In genomic region chr22:24552503-24553286, GRCh38 we compare ENCODE assay signal across 8 cellular contexts. TPM values are rescaled to one million over a fixed set of nuclear protein-coding genes. Genes with fewer than 3 reads are reported as not detected.
A peak's percentile ranks its signal among the peaks of the same experiment; 100 is the strongest.
DNase-seq lines count a peak whose midpoint lies in the region; ATAC-seq and TF ChIP-seq lines count a peak whose summit lies in the region.
"Not testable (repeated sequence)": the region's sequence is repeated elsewhere in the genome, so short reads cannot be mapped to it uniquely, and the experiment has no call there.
"Had no signal": no experiment of that assay in that cellular context is flagged by ENCODE, and none has a peak within 500 bp of the region (broad histone marks: within the 10 kb centered on the region; RNA-seq: fewer than 3 reads in every experiment).

No MANE protein-coding gene starts in this region.

- not testable (repeated sequence) for H3K27ac Mint-ChIP-seq in activated T-helper 2 cell treated with anti-CD3 and anti-CD28 coated beads, Interferon-gamma antibody, Interleukin-2, Interleukin-4, amounts not matched to agents 10 μg/mL and 5 μg/mL and 100 μg/mL, durations not matched to agents 14 hours and 24 hours and 36 hours
- H3K27ac Mint-ChIP-seq in progenitor cell of endocrine pancreas, result peak overlapping the region; percentile 81

- H3K36me3 Mint-ChIP-seq in activated T-helper 2 cell treated with anti-CD3 and anti-CD28 coated beads, Interferon-gamma antibody, Interleukin-2, Interleukin-4, amounts not matched to agents 10 μg/mL and 5 μg/mL and 100 μg/mL, durations not matched to agents 14 hours and 24 hours and 36 hours (ENCODE audit: low read depth), result peaks cover 37% of the 10 kb centered on the region
- H3K36me3 Mint-ChIP-seq in progenitor cell of endocrine pancreas (ENCODE audit: insufficient read depth), result not testable (repeated sequence)

- H3K9ac ChIP-seq in DND-41 (ENCODE audit: low read depth, low read length), result peak overlapping the region; percentile 98; the same call in 1 of the 2 replicates
- not testable (repeated sequence) for H3K9ac ChIP-seq in MM.1S (ENCODE audit: low read length)

- ATAC-seq in DND-41 (ENCODE audit: insufficient read depth, low read depth); right lobe of liver: not testable (repeated sequence)

- H3K9me2 ChIP-seq in MM.1S (replicated peaks; ENCODE audit: insufficient read depth, low read length), result not testable (repeated sequence)

- H3K36me3 ChIP-seq in DND-41 (ENCODE audit: insufficient read depth, low read length), result peaks cover 60% of the 10 kb centered on the region
- not testable (repeated sequence) for H3K36me3 ChIP-seq in MM.1S (replicated peaks; ENCODE audit: insufficient read depth, low read length)
- peaks cover 0 to 24% (median 15%) of the 10 kb centered on the region in 4 donors for H3K36me3 ChIP-seq in right lobe of liver

- WGBS in right lobe of liver (ENCODE audit: insufficient coverage, low coverage, low lambda C conversion rate, missing lambda C conversion rate), result 38% methylated on average over 10 of the region's 10 CpGs

- peaks cover 35% of the 10 kb centered on the region for H3K4me1 ChIP-seq in DND-41 (ENCODE audit: insufficient read depth, low read length)
- H3K4me1 ChIP-seq in MM.1S (ENCODE audit: low read length), result peaks cover 20% of the 10 kb centered on the region
- peaks cover 0 to 61% (median 29%) of the 10 kb centered on the region in 4 donors for H3K4me1 ChIP-seq in right lobe of liver

- not testable (repeated sequence) for H3K27me3 ChIP-seq in DND-41 (ENCODE audit: insufficient read depth, low read length, poor library complexity); MM.1S (replicated peaks; ENCODE audit: insufficient read depth, low read length); right lobe of liver

- H3K27ac ChIP-seq in DND-41 (ENCODE audit: low read length), result peak overlapping the region; percentile 91
- not testable (repeated sequence) for H3K27ac ChIP-seq in MM.1S (ENCODE audit: low read length)
- peak overlapping the region; percentile 96 to 99 (median 97) for H3K27ac ChIP-seq in right lobe of liver

- not testable (repeated sequence) for TF ChIP-seq CTCF in DND-41 (IDR thresholded peaks at IDR 0.05; ENCODE audit: borderline replicate concordance, extremely low read depth, low read length, poor library complexity, severe bottlenecking); MM.1S (IDR thresholded peaks at IDR 0.05; ENCODE audit: low read length); epithelial cell of proximal tubule (conservative IDR thresholded peaks at IDR 0.05; ENCODE audit: low read depth, low read length); right lobe of liver (IDR thresholded peaks at IDR 0.05); progenitor cell of endocrine pancreas (IDR thresholded peaks at IDR 0.05; ENCODE audit: unreplicated experiment)

- not testable (repeated sequence) for H3K9me3 ChIP-seq in DND-41 (ENCODE audit: insufficient read depth, low read length, severe bottlenecking); MM.1S (replicated peaks; ENCODE audit: insufficient read depth, low read length); right lobe of liver

- H3K79me2 ChIP-seq in DND-41 (ENCODE audit: insufficient read depth, low read length) (peaks cover 84% of the 10 kb centered on the region), MM.1S (ENCODE audit: low read length) (peaks cover 96% of the 10 kb centered on the region)

- H4K20me1 ChIP-seq in DND-41 (ENCODE audit: insufficient read depth, low read length), result peaks cover 62% of the 10 kb centered on the region
- H4K20me1 ChIP-seq in MM.1S (ENCODE audit: insufficient read depth, low read length), result not testable (repeated sequence)

- not testable (repeated sequence) for H3K9me3 Mint-ChIP-seq in activated T-helper 2 cell treated with anti-CD3 and anti-CD28 coated beads, Interferon-gamma antibody, Interleukin-2, Interleukin-4, amounts not matched to agents 10 μg/mL and 5 μg/mL and 100 μg/mL, durations not matched to agents 14 hours and 24 hours and 36 hours; progenitor cell of endocrine pancreas (ENCODE audit: low read depth)

- H3K27me3 Mint-ChIP-seq in activated T-helper 2 cell treated with anti-CD3 and anti-CD28 coated beads, Interferon-gamma antibody, Interleukin-2, Interleukin-4, amounts not matched to agents 10 μg/mL and 5 μg/mL and 100 μg/mL, durations not matched to agents 14 hours and 24 hours and 36 hours (ENCODE audit: low read depth); progenitor cell of endocrine pancreas: not testable (repeated sequence)

- TF ChIP-seq POLR2A in right lobe of liver (IDR thresholded peaks at IDR 0.05), result not testable (repeated sequence)

- peak overlapping the region; percentile 7 for H3K4me3 Mint-ChIP-seq in activated T-helper 2 cell treated with anti-CD3 and anti-CD28 coated beads, Interferon-gamma antibody, Interleukin-2, Interleukin-4, amounts not matched to agents 10 μg/mL and 5 μg/mL and 100 μg/mL, durations not matched to agents 14 hours and 24 hours and 36 hours (ENCODE audit: low read depth)
- H3K4me3 Mint-ChIP-seq in progenitor cell of endocrine pancreas (ENCODE audit: low read depth), result not testable (repeated sequence)

- DNase-seq in DND-41; MM.1S; activated T-helper 2 cell treated with anti-CD3 and anti-CD28 coated beads, Interferon-gamma antibody, Interleukin-2, Interleukin-4, amounts not matched to agents 10 μg/mL and 5 μg/mL and 100 μg/mL, durations not matched to agents 14 hours and 24 hours and 36 hours (ENCODE audit: low spot score); epithelial cell of proximal tubule (ENCODE audit: low read depth); right lobe of liver; progenitor cell of endocrine pancreas (ENCODE audit: low spot score, unreplicated experiment): not testable (repeated sequence)
- peak; percentile 20 for DNase-seq in RPMI7951 (ENCODE audit: low read depth)

- intact Hi-C loops in activated T-helper 2 cell treated with anti-CD3 and anti-CD28 coated beads, Interferon-gamma antibody, Interleukin-2, Interleukin-4, amounts not matched to agents 10 μg/mL and 5 μg/mL and 100 μg/mL, durations not matched to agents 14 hours and 24 hours and 36 hours (cut with micrococcal nuclease), result loop anchor here (10.0 kb wide), 1 partner anchor 638 kb away; no protein-coding TSS in a partner anchor
- intact Hi-C loops in right lobe of liver (cut with DNase I), result loop anchor here in 1 of 2 donors (10.0 kb wide), 1 partner anchor 52 kb away; the partner anchor contains the start of gene GGT1

- H3F3A ChIP-seq in MM.1S (ENCODE audit: insufficient read depth, low read length), result not testable (repeated sequence)

- peak overlapping the region in 1 of 2 experiments; percentile 96; a peak in 1 of 4 replicates for H3K4me3 ChIP-seq in DND-41 (ENCODE audit: low read depth in 1 of 2, low read length in 2 of 2)
- not testable (repeated sequence) for H3K4me3 ChIP-seq in MM.1S (ENCODE audit: low read length)
- H3K4me3 ChIP-seq in epithelial cell of proximal tubule (ENCODE audit: low read depth, low read length), result peak overlapping the region; percentile 93
- peak overlapping the region; percentile 4 to 100 (median 94) for H3K4me3 ChIP-seq in right lobe of liver

- not testable (repeated sequence) for H2AFZ ChIP-seq in DND-41 (ENCODE audit: low read depth, low read length); MM.1S (ENCODE audit: low read length)

- H3K4me2 ChIP-seq in DND-41 (ENCODE audit: insufficient read depth, low read length) (peak overlapping the region; percentile 90), MM.1S (ENCODE audit: low read depth, low read length) (peak overlapping the region; percentile 97; the same call in 1 of the 2 replicates)

- peaks cover 34% of the 10 kb centered on the region for H3K4me1 Mint-ChIP-seq in activated T-helper 2 cell treated with anti-CD3 and anti-CD28 coated beads, Interferon-gamma antibody, Interleukin-2, Interleukin-4, amounts not matched to agents 10 μg/mL and 5 μg/mL and 100 μg/mL, durations not matched to agents 14 hours and 24 hours and 36 hours (ENCODE audit: low read depth)
- H3K4me1 Mint-ChIP-seq in progenitor cell of endocrine pancreas (ENCODE audit: low read depth), result peaks cover 26% of the 10 kb centered on the region

RNA-seq across cellular contexts. Expression of gene GUCD1, which starts 2.2 kb away (rescaled TPM):
- total RNA-seq in RPMI7951 (2014; rRNA removed; shearing (Covaris generic)), result 60.7 and 69.4 TPM in 2 replicates
- total RNA-seq in activated T-helper 2 cell treated with anti-CD3 and anti-CD28 coated beads, Interferon-gamma antibody, Interleukin-2, Interleukin-4, amounts not matched to agents 10 μg/mL and 5 μg/mL and 100 μg/mL, durations not matched to agents 14 hours and 24 hours and 36 hours, result 115 and 128 TPM in 2 replicates
- 102 and 120 TPM in 2 replicates for total RNA-seq in epithelial cell of proximal tubule
- total RNA-seq in right lobe of liver, result 100 to 1,000 TPM in 5 of 6 experiments, 10 to 100 TPM in 1; 94.0 to 281 (median 213) TPM
- 62.0 and 67.5 TPM in 2 replicates for total RNA-seq in progenitor cell of endocrine pancreas

RNA-seq across cellular contexts. Expression of gene SNRPD3, which starts 3.1 kb away (rescaled TPM):
- total RNA-seq in RPMI7951 (2014; rRNA removed; shearing (Covaris generic)), result 179 and 194 TPM in 2 replicates
- 148 and 160 TPM in 2 replicates for total RNA-seq in activated T-helper 2 cell treated with anti-CD3 and anti-CD28 coated beads, Interferon-gamma antibody, Interleukin-2, Interleukin-4, amounts not matched to agents 10 μg/mL and 5 μg/mL and 100 μg/mL, durations not matched to agents 14 hours and 24 hours and 36 hours
- 219 and 256 TPM in 2 replicates for total RNA-seq in epithelial cell of proximal tubule
- 100 to 1,000 TPM in 2 of 6 experiments, 10 to 100 TPM in 4; 43.3 to 180 (median 53.4) TPM for total RNA-seq in right lobe of liver
- total RNA-seq in progenitor cell of endocrine pancreas, result 124 and 125 TPM in 2 replicates

RNA-seq across cellular contexts. Expression of gene LRRC75B, which starts 40.2 kb away (rescaled TPM):
- 0.60 and 3.6 TPM in 2 replicates for total RNA-seq in RPMI7951 (2014; rRNA removed; shearing (Covaris generic))
- total RNA-seq in activated T-helper 2 cell treated with anti-CD3 and anti-CD28 coated beads, Interferon-gamma antibody, Interleukin-2, Interleukin-4, amounts not matched to agents 10 μg/mL and 5 μg/mL and 100 μg/mL, durations not matched to agents 14 hours and 24 hours and 36 hours, result 4.5 and 4.7 TPM in 2 replicates
- total RNA-seq in epithelial cell of proximal tubule (8.9 and 14.1 TPM in 2 replicates), right lobe of liver (10 to 100 TPM; 11.8 to 28.0 (median 21.5) TPM), progenitor cell of endocrine pancreas (23.6 and 24.6 TPM in 2 replicates)

RNA-seq across cellular contexts. Expression of gene GGT1, which starts 50.3 kb away (rescaled TPM):
- under 0.01 and 0.20 TPM in 2 replicates for total RNA-seq in RPMI7951 (2014; rRNA removed; shearing (Covaris generic))
- total RNA-seq in activated T-helper 2 cell treated with anti-CD3 and anti-CD28 coated beads, Interferon-gamma antibody, Interleukin-2, Interleukin-4, amounts not matched to agents 10 μg/mL and 5 μg/mL and 100 μg/mL, durations not matched to agents 14 hours and 24 hours and 36 hours, result 46.2 and 47.0 TPM in 2 replicates
- total RNA-seq in epithelial cell of proximal tubule, result 14.5 and 32.1 TPM in 2 replicates
- total RNA-seq in right lobe of liver, result 100 to 1,000 TPM in 5 of 6 experiments, 10 to 100 TPM in 1; 97.6 to 154 (median 140) TPM
- 16.9 and 17.1 TPM in 2 replicates for total RNA-seq in progenitor cell of endocrine pancreas

RNA-seq across cellular contexts. Expression of gene UPB1, which starts 57.6 kb away (rescaled TPM):
- total RNA-seq in RPMI7951 (2014; rRNA removed; shearing (Covaris generic)), result under 0.01 TPM in 1 of 2 replicates, not detected in the other
- total RNA-seq in activated T-helper 2 cell treated with anti-CD3 and anti-CD28 coated beads, Interferon-gamma antibody, Interleukin-2, Interleukin-4, amounts not matched to agents 10 μg/mL and 5 μg/mL and 100 μg/mL, durations not matched to agents 14 hours and 24 hours and 36 hours, result 0.09 and 0.11 TPM in 2 replicates
- total RNA-seq in epithelial cell of proximal tubule (not detected in 2 replicates), right lobe of liver (100 to 1,000 TPM in 3 of 6 experiments, 10 to 100 TPM in 3; 50.6 to 169 (median 100) TPM), progenitor cell of endocrine pancreas (0.50 and 0.75 TPM in 2 replicates)
- total RNA-seq: mammary epithelial cell had no signal
